In the genomic region with DNA sequence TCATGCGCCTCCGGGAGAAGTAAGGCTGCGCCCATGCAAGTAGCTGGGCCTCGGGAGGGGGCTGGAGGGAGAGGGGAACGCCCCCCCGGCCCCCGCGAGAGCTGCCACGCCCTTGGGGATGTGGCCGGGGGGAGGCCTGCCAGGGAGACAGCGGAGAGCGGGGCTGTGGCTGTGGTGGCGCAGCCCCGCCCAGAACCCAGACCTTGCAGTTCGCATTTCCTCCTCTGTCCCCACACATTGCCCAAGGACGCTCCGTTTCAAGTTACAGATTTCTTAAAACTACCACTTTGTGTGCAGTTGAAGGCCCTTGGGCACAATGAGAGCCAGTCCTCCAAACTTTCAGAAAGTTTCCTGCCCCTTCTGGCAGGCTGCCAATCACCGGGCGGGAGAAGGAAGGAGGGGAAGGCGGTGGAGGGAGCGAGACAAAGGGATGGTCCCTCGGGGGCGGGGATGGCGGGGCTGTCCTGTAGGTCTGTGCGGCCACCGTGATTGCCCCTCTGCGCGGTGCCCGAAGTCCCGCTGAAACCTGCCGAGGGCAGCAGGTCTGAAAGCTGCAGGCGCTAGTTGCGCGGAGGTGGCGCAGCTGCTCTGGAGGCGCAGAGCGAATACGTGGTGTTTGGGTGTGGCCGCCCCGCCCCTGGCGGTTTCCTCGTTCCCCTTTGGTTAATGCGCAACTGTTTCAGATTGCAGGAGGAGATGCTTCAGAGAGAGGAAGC, we compare ENCODE assay signal across 1 cellular context.
TF ChIP-seq lines count a peak whose summit lies in the region.

No MANE protein-coding gene starts in this region.

TF ChIP-seq in HEK293, 187 proteins besides CTCF, POLR2A, EP300 and RAD21 (continued from another document and continues in another):
- TF ChIP-seq REST (tag by site-specific recombination; IDR thresholded peaks at IDR 0.05), result peak; percentile 19; the same call in 1 of the 2 replicates
- no peak for TF ChIP-seq MEIS1 (CRISPR knock-in tag; IDR thresholded peaks at IDR 0.05; ENCODE audit: borderline replicate concordance)
- TF ChIP-seq ZNF426 (tag by site-specific recombination; IDR thresholded peaks at IDR 0.05), result no peak
- no peak for TF ChIP-seq ZNF114 (tag by site-specific recombination; IDR thresholded peaks at IDR 0.05)
- peak; percentile 95 for TF ChIP-seq HIC1 (tag by site-specific recombination; IDR thresholded peaks at IDR 0.05)
- TF ChIP-seq ZNF529 (tag by site-specific recombination; IDR thresholded peaks at IDR 0.05; ENCODE audit: insufficient replicate concordance), result peak; percentile 12
- no peak for TF ChIP-seq ZNF555 (tag by site-specific recombination; conservative IDR thresholded peaks at IDR 0.05)
- TF ChIP-seq EGR2 (tag by site-specific recombination; IDR thresholded peaks at IDR 0.05; ENCODE audit: low read depth), result peak; percentile 62
- TF ChIP-seq KLF7 (tag by site-specific recombination; IDR thresholded peaks at IDR 0.05; ENCODE audit: borderline replicate concordance), result peak; percentile 97
- no peak for TF ChIP-seq GLI4 (tag by site-specific recombination; IDR thresholded peaks at IDR 0.05)
- TF ChIP-seq ZNF394 (tag by site-specific recombination; IDR thresholded peaks at IDR 0.05; ENCODE audit: borderline replicate concordance), result peak; percentile 53; the same call in 1 of the 2 replicates
- no peak for TF ChIP-seq ZFP37 (tag by site-specific recombination; IDR thresholded peaks at IDR 0.05)
- peak; percentile 75 for TF ChIP-seq ZNF600 (tag by site-specific recombination; IDR thresholded peaks at IDR 0.05)
- peak; percentile 38; the same call in 1 of the 2 replicates for TF ChIP-seq ZNF513 (tag by site-specific recombination; IDR thresholded peaks at IDR 0.05)
- peak; percentile 63 for TF ChIP-seq ZNF501 (tag by site-specific recombination; IDR thresholded peaks at IDR 0.05)
- 0 out of 2 replicates have a peak, but pooled peaks have one; percentile 46 for TF ChIP-seq ZNF184 (tag by site-specific recombination; IDR thresholded peaks at IDR 0.05)
- 0 out of 2 replicates have a peak, but pooled peaks have one; percentile 50 for TF ChIP-seq ZBTB1 (tag by site-specific recombination; IDR thresholded peaks at IDR 0.05)
- no peak for TF ChIP-seq ZNF776 (tag by site-specific recombination; IDR thresholded peaks at IDR 0.05; ENCODE audit: borderline replicate concordance)
- no peak for TF ChIP-seq MYNN (tag by site-specific recombination; IDR thresholded peaks at IDR 0.05; ENCODE audit: borderline replicate concordance)
- no peak for TF ChIP-seq ZNF350 (tag by site-specific recombination; IDR thresholded peaks at IDR 0.05)
- TF ChIP-seq GFI1B (tag by site-specific recombination; IDR thresholded peaks at IDR 0.05), result no peak; the same call in 1 of the 2 replicates
- no peak for TF ChIP-seq ZNF23 (tag by site-specific recombination; IDR thresholded peaks at IDR 0.05; ENCODE audit: borderline replicate concordance)
- peak; percentile 59; the same call in 1 of the 2 replicates for TF ChIP-seq ZNF692 (tag by site-specific recombination; IDR thresholded peaks at IDR 0.05)
- TF ChIP-seq ZNF747 (tag by site-specific recombination; IDR thresholded peaks at IDR 0.05), result no peak
- TF ChIP-seq PRDM1 (tag by site-specific recombination; IDR thresholded peaks at IDR 0.05), result peak; percentile 28; the same call in 1 of the 2 replicates
- peak; percentile 84 for TF ChIP-seq KLF10 (tag by site-specific recombination; IDR thresholded peaks at IDR 0.05)
- TF ChIP-seq ZNF670 (tag by site-specific recombination; IDR thresholded peaks at IDR 0.05; ENCODE audit: low read depth), result no peak
- TF ChIP-seq YY1 (tag by site-specific recombination; IDR thresholded peaks at IDR 0.05), result no peak
- TF ChIP-seq, protein P1, sequence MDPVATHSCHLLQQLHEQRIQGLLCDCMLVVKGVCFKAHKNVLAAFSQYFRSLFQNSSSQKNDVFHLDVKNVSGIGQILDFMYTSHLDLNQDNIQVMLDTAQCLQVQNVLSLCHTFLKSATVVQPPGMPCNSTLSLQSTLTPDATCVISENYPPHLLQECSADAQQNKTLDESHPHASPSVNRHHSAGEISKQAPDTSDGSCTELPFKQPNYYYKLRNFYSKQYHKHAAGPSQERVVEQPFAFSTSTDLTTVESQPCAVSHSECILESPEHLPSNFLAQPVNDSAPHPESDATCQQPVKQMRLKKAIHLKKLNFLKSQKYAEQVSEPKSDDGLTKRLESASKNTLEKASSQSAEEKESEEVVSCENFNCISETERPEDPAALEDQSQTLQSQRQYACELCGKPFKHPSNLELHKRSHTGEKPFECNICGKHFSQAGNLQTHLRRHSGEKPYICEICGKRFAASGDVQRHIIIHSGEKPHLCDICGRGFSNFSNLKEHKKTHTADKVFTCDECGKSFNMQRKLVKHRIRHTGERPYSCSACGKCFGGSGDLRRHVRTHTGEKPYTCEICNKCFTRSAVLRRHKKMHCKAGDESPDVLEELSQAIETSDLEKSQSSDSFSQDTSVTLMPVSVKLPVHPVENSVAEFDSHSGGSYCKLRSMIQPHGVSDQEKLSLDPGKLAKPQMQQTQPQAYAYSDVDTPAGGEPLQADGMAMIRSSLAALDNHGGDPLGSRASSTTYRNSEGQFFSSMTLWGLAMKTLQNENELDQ (tag by site-specific recombination; IDR thresholded peaks at IDR 0.05; ENCODE audit: low read depth), result no peak
- TF ChIP-seq ZNF701 (tag by site-specific recombination; IDR thresholded peaks at IDR 0.05), result no peak
- no peak for TF ChIP-seq ZNF777 (tag by site-specific recombination; IDR thresholded peaks at IDR 0.05; ENCODE audit: borderline replicate concordance)
- TF ChIP-seq ZNF639 (tag by site-specific recombination; IDR thresholded peaks at IDR 0.05), result 0 out of 2 replicates have a peak, but pooled peaks have one; percentile 34
- TF ChIP-seq ZBTB20 (tag by site-specific recombination; IDR thresholded peaks at IDR 0.05), result peak; percentile 60; the same call in 1 of the 2 replicates
- TF ChIP-seq FEZF1 (tag by site-specific recombination; IDR thresholded peaks at IDR 0.05), result peak; percentile 45
- no peak for TF ChIP-seq ZNF302 (tag by site-specific recombination; IDR thresholded peaks at IDR 0.05; ENCODE audit: low read depth)
- TF ChIP-seq, protein P2, sequence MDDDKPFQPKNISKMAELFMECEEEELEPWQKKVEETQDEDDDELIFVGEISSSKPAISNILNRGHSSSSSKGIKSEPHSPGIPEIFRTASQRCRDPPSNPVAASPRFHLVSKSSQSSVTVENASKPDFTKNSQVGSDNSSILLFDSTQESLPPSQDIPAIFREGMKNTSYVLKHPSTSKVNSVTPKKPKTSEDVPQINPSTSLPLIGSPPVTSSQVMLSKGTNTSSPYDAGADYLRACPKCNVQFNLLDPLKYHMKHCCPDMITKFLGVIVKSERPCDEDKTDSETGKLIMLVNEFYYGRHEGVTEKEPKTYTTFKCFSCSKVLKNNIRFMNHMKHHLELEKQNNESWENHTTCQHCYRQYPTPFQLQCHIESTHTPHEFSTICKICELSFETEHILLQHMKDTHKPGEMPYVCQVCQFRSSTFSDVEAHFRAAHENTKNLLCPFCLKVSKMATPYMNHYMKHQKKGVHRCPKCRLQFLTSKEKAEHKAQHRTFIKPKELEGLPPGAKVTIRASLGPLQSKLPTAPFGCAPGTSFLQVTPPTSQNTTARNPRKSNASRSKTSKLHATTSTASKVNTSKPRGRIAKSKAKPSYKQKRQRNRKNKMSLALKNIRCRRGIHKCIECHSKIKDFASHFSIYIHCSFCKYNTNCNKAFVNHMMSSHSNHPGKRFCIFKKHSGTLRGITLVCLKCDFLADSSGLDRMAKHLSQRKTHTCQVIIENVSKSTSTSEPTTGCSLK (tag by site-specific recombination; IDR thresholded peaks at IDR 0.05), result no peak
- TF ChIP-seq ZNF596 (tag by site-specific recombination; IDR thresholded peaks at IDR 0.05), result no peak
- TF ChIP-seq ZNF2 (tag by site-specific recombination; IDR thresholded peaks at IDR 0.05), result peak; percentile 73
- peak; percentile 98 for TF ChIP-seq KLF9 (tag by site-specific recombination; IDR thresholded peaks at IDR 0.05; ENCODE audit: low read depth)
- peak; percentile 57; the same call in 1 of the 2 replicates for TF ChIP-seq ZNF843 (tag by site-specific recombination; IDR thresholded peaks at IDR 0.05)
- TF ChIP-seq ZBTB7A (tag by site-specific recombination; IDR thresholded peaks at IDR 0.05; ENCODE audit: low read depth), result peak; percentile 17; the same call in 1 of the 2 replicates
- no peak for TF ChIP-seq ZNF311 (tag by site-specific recombination; IDR thresholded peaks at IDR 0.05; ENCODE audit: borderline replicate concordance)
- TF ChIP-seq ZEB2 (tag by site-specific recombination; IDR thresholded peaks at IDR 0.05), result peak; percentile 65; the same call in 1 of the 2 replicates
- no peak for TF ChIP-seq SALL2 (tag by site-specific recombination; IDR thresholded peaks at IDR 0.05; ENCODE audit: borderline replicate concordance)
- no peak for TF ChIP-seq ZNF10 (tag by site-specific recombination; IDR thresholded peaks at IDR 0.05)
- no peak for TF ChIP-seq ZNF623 (tag by site-specific recombination; IDR thresholded peaks at IDR 0.05)
- TF ChIP-seq ZNF274 (IDR thresholded peaks at IDR 0.05; ENCODE audit: low read length), result no peak
- TF ChIP-seq ZNF274 (tag by site-specific recombination; IDR thresholded peaks at IDR 0.05; ENCODE audit: borderline replicate concordance), result no peak
- TF ChIP-seq ZNF133 (tag by site-specific recombination; IDR thresholded peaks at IDR 0.05), result no peak
